Comparison of ENCODE assay signal across 1 cellular context in the genomic region with DNA sequence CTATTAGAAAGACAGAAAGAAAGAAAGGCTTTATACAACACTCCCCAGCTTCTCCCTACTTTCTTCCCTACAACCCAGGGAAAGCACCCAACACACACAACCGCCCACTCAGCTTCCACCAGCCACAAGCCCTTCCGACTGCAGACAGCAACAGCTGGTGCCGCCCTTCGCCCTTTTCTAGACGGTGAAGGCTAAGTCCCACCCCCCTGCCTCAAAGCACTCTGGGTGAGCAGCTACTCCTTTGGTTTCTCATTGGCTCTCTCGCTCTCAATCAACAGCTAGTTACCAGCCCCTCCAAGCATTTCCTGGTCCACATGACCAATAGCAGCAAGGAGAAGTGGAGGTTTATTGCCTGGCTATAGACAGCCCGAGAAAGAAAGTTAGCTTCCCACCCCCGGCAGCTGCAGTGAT.
TF ChIP-seq lines count a peak whose summit lies in the region.

No MANE protein-coding gene starts in this region.

TF ChIP-seq in K562, 482 proteins besides CTCF, POLR2A, EP300 and RAD21 (continued from another document and continues in another):
- no peak for TF ChIP-seq TRIM25 (IDR thresholded peaks at IDR 0.05; ENCODE audit: borderline replicate concordance)
- TF ChIP-seq KDM2B (CRISPR knock-in tag; IDR thresholded peaks at IDR 0.05) = no peak
- no peak for TF ChIP-seq SAFB (IDR thresholded peaks at IDR 0.05; ENCODE audit: borderline replicate concordance, low read depth, low read length)
- TF ChIP-seq FOXP1 (CRISPR knock-in tag; IDR thresholded peaks at IDR 0.05) = no peak
- no peak for TF ChIP-seq CHCHD3 (CRISPR knock-in tag; IDR thresholded peaks at IDR 0.05)
- no peak for TF ChIP-seq ZNF740 (CRISPR knock-in tag; IDR thresholded peaks at IDR 0.05)
- TF ChIP-seq ZNF740 (tag; IDR thresholded peaks at IDR 0.05) = no peak
- no peak for TF ChIP-seq DNMT1 (IDR thresholded peaks at IDR 0.05)
- TF ChIP-seq, protein P1, sequence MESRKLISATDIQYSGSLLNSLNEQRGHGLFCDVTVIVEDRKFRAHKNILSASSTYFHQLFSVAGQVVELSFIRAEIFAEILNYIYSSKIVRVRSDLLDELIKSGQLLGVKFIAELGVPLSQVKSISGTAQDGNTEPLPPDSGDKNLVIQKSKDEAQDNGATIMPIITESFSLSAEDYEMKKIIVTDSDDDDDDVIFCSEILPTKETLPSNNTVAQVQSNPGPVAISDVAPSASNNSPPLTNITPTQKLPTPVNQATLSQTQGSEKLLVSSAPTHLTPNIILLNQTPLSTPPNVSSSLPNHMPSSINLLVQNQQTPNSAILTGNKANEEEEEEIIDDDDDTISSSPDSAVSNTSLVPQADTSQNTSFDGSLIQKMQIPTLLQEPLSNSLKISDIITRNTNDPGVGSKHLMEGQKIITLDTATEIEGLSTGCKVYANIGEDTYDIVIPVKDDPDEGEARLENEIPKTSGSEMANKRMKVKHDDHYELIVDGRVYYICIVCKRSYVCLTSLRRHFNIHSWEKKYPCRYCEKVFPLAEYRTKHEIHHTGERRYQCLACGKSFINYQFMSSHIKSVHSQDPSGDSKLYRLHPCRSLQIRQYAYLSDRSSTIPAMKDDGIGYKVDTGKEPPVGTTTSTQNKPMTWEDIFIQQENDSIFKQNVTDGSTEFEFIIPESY (CRISPR knock-in tag; IDR thresholded peaks at IDR 0.05) = no peak
- TF ChIP-seq CREB3 (tag; conservative IDR thresholded peaks at IDR 0.05; ENCODE audit: low read depth) = no peak
- no peak for TF ChIP-seq KAT7 (CRISPR knock-in tag; IDR thresholded peaks at IDR 0.05; ENCODE audit: borderline replicate concordance)
- TF ChIP-seq ZNF766 (CRISPR knock-in tag; conservative IDR thresholded peaks at IDR 0.05) = peak; percentile 100
- TF ChIP-seq NCOA2 (IDR thresholded peaks at IDR 0.05; ENCODE audit: partially characterized antibody in 2 of 2) = no peak
- no peak for TF ChIP-seq ZNF449 (CRISPR knock-in tag; IDR thresholded peaks at IDR 0.05)
- no peak for TF ChIP-seq ATF7 (IDR thresholded peaks at IDR 0.05)
- no peak for TF ChIP-seq BRD9 (IDR thresholded peaks at IDR 0.05; ENCODE audit: low read depth, partially characterized antibody)
- TF ChIP-seq MTA3 (IDR thresholded peaks at IDR 0.05; ENCODE audit: borderline replicate concordance) = peak; percentile 95
- TF ChIP-seq ZNF282 (CRISPR knock-in tag; IDR thresholded peaks at IDR 0.05) = no peak
- peak in 1 of 2 experiments; percentile 98; a peak in 2 of 4 replicates for TF ChIP-seq RCOR1 (IDR thresholded peaks at IDR 0.05; ENCODE audit: borderline replicate concordance in 1 of 2, low read depth in 2 of 2, low read length in 2 of 2)
- no peak for TF ChIP-seq MYBL2 (IDR thresholded peaks at IDR 0.05; ENCODE audit: low read depth)
- no peak for TF ChIP-seq MYBL2 (CRISPR knock-in tag; IDR thresholded peaks at IDR 0.05; ENCODE audit: borderline replicate concordance)
- TF ChIP-seq SIN3B (IDR thresholded peaks at IDR 0.05; ENCODE audit: low read depth) = no peak
- peak; percentile 55 for TF ChIP-seq TAF9B (IDR thresholded peaks at IDR 0.05; ENCODE audit: partially characterized antibody)
- no peak for TF ChIP-seq CHD4 (IDR thresholded peaks at IDR 0.05; ENCODE audit: insufficient read depth, insufficient replicate concordance, low read depth, low read length, poor library complexity, severe bottlenecking)
- TF ChIP-seq SMAD1 (IDR thresholded peaks at IDR 0.05; ENCODE audit: low read depth, low read length, partially characterized antibody) = peak; percentile 69
- no peak for TF ChIP-seq RBM17 (IDR thresholded peaks at IDR 0.05; ENCODE audit: borderline replicate concordance, low read depth, low read length)
- no peak for TF ChIP-seq ARID2 (IDR thresholded peaks at IDR 0.05)
- no peak for TF ChIP-seq NR4A1 (CRISPR knock-in tag; IDR thresholded peaks at IDR 0.05)
- TF ChIP-seq NR4A1 (tag; IDR thresholded peaks at IDR 0.05) = no peak
- TF ChIP-seq PRMT5 (CRISPR knock-in tag; IDR thresholded peaks at IDR 0.05) = no peak
- no peak for TF ChIP-seq NFATC3 (IDR thresholded peaks at IDR 0.05)
- TF ChIP-seq ZBTB34 (CRISPR knock-in tag; IDR thresholded peaks at IDR 0.05) = no peak
- no peak for TF ChIP-seq MIER1 (IDR thresholded peaks at IDR 0.05; ENCODE audit: low read depth)
- no peak for TF ChIP-seq EZH2 (IDR thresholded peaks at IDR 0.05; ENCODE audit: borderline replicate concordance, low read depth, low read length)
- TF ChIP-seq MCM3 (IDR thresholded peaks at IDR 0.05) = no peak
- TF ChIP-seq, protein P2, sequence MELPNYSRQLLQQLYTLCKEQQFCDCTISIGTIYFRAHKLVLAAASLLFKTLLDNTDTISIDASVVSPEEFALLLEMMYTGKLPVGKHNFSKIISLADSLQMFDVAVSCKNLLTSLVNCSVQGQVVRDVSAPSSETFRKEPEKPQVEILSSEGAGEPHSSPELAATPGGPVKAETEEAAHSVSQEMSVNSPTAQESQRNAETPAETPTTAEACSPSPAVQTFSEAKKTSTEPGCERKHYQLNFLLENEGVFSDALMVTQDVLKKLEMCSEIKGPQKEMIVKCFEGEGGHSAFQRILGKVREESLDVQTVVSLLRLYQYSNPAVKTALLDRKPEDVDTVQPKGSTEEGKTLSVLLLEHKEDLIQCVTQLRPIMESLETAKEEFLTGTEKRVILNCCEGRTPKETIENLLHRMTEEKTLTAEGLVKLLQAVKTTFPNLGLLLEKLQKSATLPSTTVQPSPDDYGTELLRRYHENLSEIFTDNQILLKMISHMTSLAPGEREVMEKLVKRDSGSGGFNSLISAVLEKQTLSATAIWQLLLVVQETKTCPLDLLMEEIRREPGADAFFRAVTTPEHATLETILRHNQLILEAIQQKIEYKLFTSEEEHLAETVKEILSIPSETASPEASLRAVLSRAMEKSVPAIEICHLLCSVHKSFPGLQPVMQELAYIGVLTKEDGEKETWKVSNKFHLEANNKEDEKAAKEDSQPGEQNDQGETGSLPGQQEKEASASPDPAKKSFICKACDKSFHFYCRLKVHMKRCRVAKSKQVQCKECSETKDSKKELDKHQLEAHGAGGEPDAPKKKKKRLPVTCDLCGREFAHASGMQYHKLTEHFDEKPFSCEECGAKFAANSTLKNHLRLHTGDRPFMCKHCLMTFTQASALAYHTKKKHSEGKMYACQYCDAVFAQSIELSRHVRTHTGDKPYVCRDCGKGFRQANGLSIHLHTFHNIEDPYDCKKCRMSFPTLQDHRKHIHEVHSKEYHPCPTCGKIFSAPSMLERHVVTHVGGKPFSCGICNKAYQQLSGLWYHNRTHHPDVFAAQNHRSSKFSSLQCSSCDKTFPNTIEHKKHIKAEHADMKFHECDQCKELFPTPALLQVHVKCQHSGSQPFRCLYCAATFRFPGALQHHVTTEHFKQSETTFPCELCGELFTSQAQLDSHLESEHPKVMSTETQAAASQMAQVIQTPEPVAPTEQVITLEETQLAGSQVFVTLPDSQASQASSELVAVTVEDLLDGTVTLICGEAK (IDR thresholded peaks at IDR 0.05) = no peak; the same call in 1 of the 2 replicates
- TF ChIP-seq, protein P2 (CRISPR knock-in tag; IDR thresholded peaks at IDR 0.05) = no peak
- TF ChIP-seq HLTF (IDR thresholded peaks at IDR 0.05) = 0 out of 2 replicates have a peak, but pooled peaks have one; percentile 29
- no peak for TF ChIP-seq SREBF1 (IDR thresholded peaks at IDR 0.05; ENCODE audit: borderline replicate concordance, low read depth, low read length)
- TF ChIP-seq MEIS2 (IDR thresholded peaks at IDR 0.05; ENCODE audit: partially characterized antibody) = peak; percentile 10
- no peak for TF ChIP-seq LCOR (CRISPR knock-in tag; IDR thresholded peaks at IDR 0.05)
- no peak for TF ChIP-seq GATAD2A (IDR thresholded peaks at IDR 0.05)
- TF ChIP-seq ZBTB8A (IDR thresholded peaks at IDR 0.05; ENCODE audit: partially characterized antibody) = no peak
- no peak for TF ChIP-seq HOMEZ (CRISPR knock-in tag; IDR thresholded peaks at IDR 0.05)
- peak; percentile 25; the same call in 1 of the 2 replicates for TF ChIP-seq HEY1 (CRISPR knock-in tag; IDR thresholded peaks at IDR 0.05; ENCODE audit: borderline replicate concordance)
